In the genomic region with DNA sequence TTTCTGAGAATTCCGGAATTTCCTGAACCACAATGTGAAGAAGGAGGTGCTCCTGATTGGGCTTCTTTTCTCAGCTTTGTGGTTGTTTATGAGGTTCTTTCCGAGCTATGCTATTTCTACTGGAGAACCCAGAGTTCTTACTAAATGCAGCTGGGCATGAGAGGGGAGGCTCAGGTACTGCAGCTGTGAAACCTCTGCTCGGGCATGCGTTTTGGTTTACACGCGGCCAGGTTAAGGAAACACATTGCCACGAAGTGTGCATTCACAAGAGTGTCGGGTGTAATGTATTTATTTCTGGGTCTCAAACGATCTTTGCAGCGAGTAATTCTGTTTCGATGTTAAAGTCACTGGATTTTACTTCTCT, we compare ENCODE assay signal across 1 cellular context.
TF ChIP-seq lines count a peak whose summit lies in the region.

No MANE protein-coding gene starts in this region.

TF ChIP-seq in K562, 482 proteins besides CTCF, POLR2A, EP300 and RAD21 (continued from another document):
- TF ChIP-seq, protein P1, sequence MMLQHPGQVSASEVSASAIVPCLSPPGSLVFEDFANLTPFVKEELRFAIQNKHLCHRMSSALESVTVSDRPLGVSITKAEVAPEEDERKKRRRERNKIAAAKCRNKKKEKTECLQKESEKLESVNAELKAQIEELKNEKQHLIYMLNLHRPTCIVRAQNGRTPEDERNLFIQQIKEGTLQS (IDR thresholded peaks at IDR 0.05): no peak
- TF ChIP-seq, protein P1 (CRISPR knock-in tag; conservative IDR thresholded peaks at IDR 0.05): peak; percentile 91
- TF ChIP-seq, protein P2, sequence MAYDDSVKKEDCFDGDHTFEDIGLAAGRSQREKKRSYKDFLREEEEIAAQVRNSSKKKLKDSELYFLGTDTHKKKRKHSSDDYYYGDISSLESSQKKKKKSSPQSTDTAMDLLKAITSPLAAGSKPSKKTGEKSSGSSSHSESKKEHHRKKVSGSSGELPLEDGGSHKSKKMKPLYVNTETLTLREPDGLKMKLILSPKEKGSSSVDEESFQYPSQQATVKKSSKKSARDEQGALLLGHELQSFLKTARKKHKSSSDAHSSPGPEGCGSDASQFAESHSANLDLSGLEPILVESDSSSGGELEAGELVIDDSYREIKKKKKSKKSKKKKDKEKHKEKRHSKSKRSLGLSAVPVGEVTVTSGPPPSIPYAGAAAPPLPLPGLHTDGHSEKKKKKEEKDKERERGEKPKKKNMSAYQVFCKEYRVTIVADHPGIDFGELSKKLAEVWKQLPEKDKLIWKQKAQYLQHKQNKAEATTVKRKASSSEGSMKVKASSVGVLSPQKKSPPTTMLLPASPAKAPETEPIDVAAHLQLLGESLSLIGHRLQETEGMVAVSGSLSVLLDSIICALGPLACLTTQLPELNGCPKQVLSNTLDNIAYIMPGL (CRISPR knock-in tag; IDR thresholded peaks at IDR 0.05): 0 out of 2 replicates have a peak, but pooled peaks have one; percentile 3
- no peak for TF ChIP-seq SLC30A9 (CRISPR knock-in tag; IDR thresholded peaks at IDR 0.05)
- TF ChIP-seq, protein P3, sequence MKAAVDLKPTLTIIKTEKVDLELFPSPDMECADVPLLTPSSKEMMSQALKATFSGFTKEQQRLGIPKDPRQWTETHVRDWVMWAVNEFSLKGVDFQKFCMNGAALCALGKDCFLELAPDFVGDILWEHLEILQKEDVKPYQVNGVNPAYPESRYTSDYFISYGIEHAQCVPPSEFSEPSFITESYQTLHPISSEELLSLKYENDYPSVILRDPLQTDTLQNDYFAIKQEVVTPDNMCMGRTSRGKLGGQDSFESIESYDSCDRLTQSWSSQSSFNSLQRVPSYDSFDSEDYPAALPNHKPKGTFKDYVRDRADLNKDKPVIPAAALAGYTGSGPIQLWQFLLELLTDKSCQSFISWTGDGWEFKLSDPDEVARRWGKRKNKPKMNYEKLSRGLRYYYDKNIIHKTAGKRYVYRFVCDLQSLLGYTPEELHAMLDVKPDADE (conservative IDR thresholded peaks at IDR 0.05; ENCODE audit: control insufficient read depth, low read depth, low read length): no peak
- TF ChIP-seq, protein P4, sequence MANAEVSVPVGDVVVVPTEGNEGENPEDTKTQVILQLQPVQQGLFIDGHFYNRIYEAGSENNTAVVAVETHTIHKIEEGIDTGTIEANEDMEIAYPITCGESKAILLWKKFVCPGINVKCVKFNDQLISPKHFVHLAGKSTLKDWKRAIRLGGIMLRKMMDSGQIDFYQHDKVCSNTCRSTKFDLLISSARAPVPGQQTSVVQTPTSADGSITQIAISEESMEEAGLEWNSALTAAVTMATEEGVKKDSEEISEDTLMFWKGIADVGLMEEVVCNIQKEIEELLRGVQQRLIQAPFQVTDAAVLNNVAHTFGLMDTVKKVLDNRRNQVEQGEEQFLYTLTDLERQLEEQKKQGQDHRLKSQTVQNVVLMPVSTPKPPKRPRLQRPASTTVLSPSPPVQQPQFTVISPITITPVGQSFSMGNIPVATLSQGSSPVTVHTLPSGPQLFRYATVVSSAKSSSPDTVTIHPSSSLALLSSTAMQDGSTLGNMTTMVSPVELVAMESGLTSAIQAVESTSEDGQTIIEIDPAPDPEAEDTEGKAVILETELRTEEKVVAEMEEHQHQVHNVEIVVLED (CRISPR knock-in tag; IDR thresholded peaks at IDR 0.05): no peak
- TF ChIP-seq, protein P5, sequence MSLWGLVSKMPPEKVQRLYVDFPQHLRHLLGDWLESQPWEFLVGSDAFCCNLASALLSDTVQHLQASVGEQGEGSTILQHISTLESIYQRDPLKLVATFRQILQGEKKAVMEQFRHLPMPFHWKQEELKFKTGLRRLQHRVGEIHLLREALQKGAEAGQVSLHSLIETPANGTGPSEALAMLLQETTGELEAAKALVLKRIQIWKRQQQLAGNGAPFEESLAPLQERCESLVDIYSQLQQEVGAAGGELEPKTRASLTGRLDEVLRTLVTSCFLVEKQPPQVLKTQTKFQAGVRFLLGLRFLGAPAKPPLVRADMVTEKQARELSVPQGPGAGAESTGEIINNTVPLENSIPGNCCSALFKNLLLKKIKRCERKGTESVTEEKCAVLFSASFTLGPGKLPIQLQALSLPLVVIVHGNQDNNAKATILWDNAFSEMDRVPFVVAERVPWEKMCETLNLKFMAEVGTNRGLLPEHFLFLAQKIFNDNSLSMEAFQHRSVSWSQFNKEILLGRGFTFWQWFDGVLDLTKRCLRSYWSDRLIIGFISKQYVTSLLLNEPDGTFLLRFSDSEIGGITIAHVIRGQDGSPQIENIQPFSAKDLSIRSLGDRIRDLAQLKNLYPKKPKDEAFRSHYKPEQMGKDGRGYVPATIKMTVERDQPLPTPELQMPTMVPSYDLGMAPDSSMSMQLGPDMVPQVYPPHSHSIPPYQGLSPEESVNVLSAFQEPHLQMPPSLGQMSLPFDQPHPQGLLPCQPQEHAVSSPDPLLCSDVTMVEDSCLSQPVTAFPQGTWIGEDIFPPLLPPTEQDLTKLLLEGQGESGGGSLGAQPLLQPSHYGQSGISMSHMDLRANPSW (CRISPR knock-in tag; IDR thresholded peaks at IDR 0.05): peak; percentile 69; the same call in 1 of the 2 replicates
